Comparison of ENCODE assay signal across 8 cellular contexts in genomic region chr4:8159522-8160232, GRCh38.
DNase-seq lines count a peak whose midpoint lies in the region; ATAC-seq and TF ChIP-seq lines count a peak whose summit lies in the region.

No MANE protein-coding gene starts in this region.

- peak overlapping the region; percentile 68 to 87 for H3K9ac ChIP-seq in duodenal mucosa (ENCODE audit: low read depth in 1 of 2, low read length in 2 of 2)

- TF ChIP-seq CTCF in C4-2B (conservative IDR thresholded peaks at IDR 0.05) (no peak), LNCaP clone FGC (IDR thresholded peaks at IDR 0.05; ENCODE audit: control insufficient read depth, extremely low read depth, insufficient read depth) (no peak), nephron (IDR thresholded peaks at IDR 0.05; ENCODE audit: unreplicated experiment in 3 of 3) (no peak)

- peaks cover 0 to 22% of the 10 kb centered on the region in 2 donors for H3K4me1 ChIP-seq in duodenal mucosa (ENCODE audit: control insufficient read depth in 1 of 2, insufficient read depth in 2 of 2, low read length in 2 of 2)

- H3K9me3 Mint-ChIP-seq in nephron, result no peaks in the 10 kb centered on the region

- DNase-seq in LNCaP clone FGC (ENCODE audit: low read depth), result no peak
- DNase-seq in stimulated activated CD4-positive, alpha-beta T cell treated with anti-CD3 and anti-CD28 coated beads, Interleukin-1b, Interleukin-23, amount 100 ng/mL, for 48 hours, result no peak

- no peak overlapping the region for H3K27ac Mint-ChIP-seq in nephron

- no peaks in the 10 kb centered on the region for H3K9me3 ChIP-seq in duodenal mucosa (ENCODE audit: control insufficient read depth in 1 of 2, low read length in 2 of 2)

- ATAC-seq in GM21528 (IDR thresholded peaks at IDR 0.05; ENCODE audit: low FRiP score, unreplicated experiment) (no peak), GM19395 (IDR thresholded peaks at IDR 0.05; ENCODE audit: unreplicated experiment) (no peak), GM19463 (IDR thresholded peaks at IDR 0.05; ENCODE audit: unreplicated experiment) (no peak)

- peak overlapping the region; percentile 95 for H3K4me3 ChIP-seq in LNCaP clone FGC (ENCODE audit: low read depth, low read length)
- peak overlapping the region; percentile 87 to 94 for H3K4me3 ChIP-seq in duodenal mucosa (ENCODE audit: low read depth in 1 of 2, low read length in 2 of 2)

- no peaks in the 10 kb centered on the region for H3K36me3 ChIP-seq in duodenal mucosa (ENCODE audit: control insufficient read depth in 1 of 2, insufficient read depth in 2 of 2, low read length in 2 of 2)

- peaks cover 0 to 11% of the 10 kb centered on the region in 2 donors for H3K27me3 ChIP-seq in duodenal mucosa (ENCODE audit: control insufficient read depth in 1 of 2, insufficient read depth in 2 of 2, low read length in 2 of 2)

- peak overlapping the region; percentile 84 to 91 (median 86) for H3K4me3 Mint-ChIP-seq in nephron

- no peaks in the 10 kb centered on the region for H3K36me3 Mint-ChIP-seq in nephron (ENCODE audit: low read depth)

- H3K27me3 Mint-ChIP-seq in nephron (ENCODE audit: low read depth), result peaks cover 65% of the 10 kb centered on the region

- H3K4me1 Mint-ChIP-seq in nephron, result peaks cover 10% of the 10 kb centered on the region

- peak overlapping the region; percentile 67 for H3K27ac ChIP-seq in C4-2B
- H3K27ac ChIP-seq in duodenal mucosa (ENCODE audit: low read depth, low read length), result no peak overlapping the region
